In genomic region chr2:157592983-157593382, GRCh38 we compare ENCODE assay signal across 9 cellular contexts. TPM values are rescaled to one million over a fixed set of nuclear protein-coding genes. Genes with fewer than 3 reads are reported as not detected.
DNase-seq lines count a peak whose midpoint lies in the region; ATAC-seq and TF ChIP-seq lines count a peak whose summit lies in the region.
"Had no signal": no experiment of that assay in that cellular context is flagged by ENCODE, and none has a peak within 500 bp of the region (broad histone marks: within the 10 kb centered on the region; RNA-seq: fewer than 3 reads in every experiment).

No MANE protein-coding gene starts in this region.

- DNase-seq in DMS53 (lab: John Stamatoyannopoulos, UW) (peak; percentile 51), DMS53 treated with DMSO at 0.1 percent for 48 hours (lab: John Stamatoyannopoulos, UW; ENCODE audit: unreplicated experiment) (no peak), NCI-H1694 (lab: John Stamatoyannopoulos, UW) (peak; percentile 59), dedifferentiated amniotic fluid mesenchymal stem cell (ENCODE audit: extremely low spot score) (peak; percentile 42), osteocyte (ENCODE audit: extremely low spot score, unreplicated experiment) (no peak)
- no peak for DNase-seq in stimulated activated CD4-positive, alpha-beta T cell treated with anti-CD3 and anti-CD28 coated beads, Interleukin-15, amount 100 ng/mL, for 24 hours

- ATAC-seq in GM21825 (IDR thresholded peaks at IDR 0.05; ENCODE audit: unreplicated experiment) (no peak), HG02938 (IDR thresholded peaks at IDR 0.05; ENCODE audit: unreplicated experiment) (no peak)

- no peaks in the 10 kb centered on the region for H3K9me3 Mint-ChIP-seq in osteocyte (ENCODE audit: unreplicated experiment)
- H3K9me3 Mint-ChIP-seq: dendritic cell treated with granulocyte-macrophage colony-stimulating factor and Interleukin-4, amounts not matched to agents 40 ng/mL and 50 ng/mL, for 4 days had no signal

- H3K27me3 Mint-ChIP-seq in osteocyte (ENCODE audit: unreplicated experiment): peaks cover 76% of the 10 kb centered on the region

- no peaks in the 10 kb centered on the region for H3K4me1 Mint-ChIP-seq in osteocyte (ENCODE audit: unreplicated experiment)

- no peak overlapping the region for H3K27ac Mint-ChIP-seq in osteocyte (ENCODE audit: unreplicated experiment)
- H3K27ac Mint-ChIP-seq: dendritic cell treated with granulocyte-macrophage colony-stimulating factor and Interleukin-4, amounts not matched to agents 40 ng/mL and 50 ng/mL, for 4 days had no signal

- no peak overlapping the region for H3K4me3 Mint-ChIP-seq in osteocyte (ENCODE audit: unreplicated experiment)
- H3K4me3 Mint-ChIP-seq: dendritic cell treated with granulocyte-macrophage colony-stimulating factor and Interleukin-4, amounts not matched to agents 40 ng/mL and 50 ng/mL, for 4 days had no signal

- peak; percentile 55 for TF ChIP-seq CTCF in osteocyte (IDR thresholded peaks at IDR 0.05)

- H3K36me3 Mint-ChIP-seq in osteocyte (ENCODE audit: unreplicated experiment): no peaks in the 10 kb centered on the region

RNA-seq across cellular contexts. Expression of gene ACVR1C, which starts 35.7 kb away (rescaled TPM):
- 0.08 and 0.16 TPM in 2 replicates for total RNA-seq in osteocyte

Comparison
In these comparisons a context has a peak if more than half of its experiments do, and no peak if none do; other contexts are left out.
1. DNase-seq: peak in DMS53 (single experiment), NCI-H1694 (single experiment) and dedifferentiated amniotic fluid mesenchymal stem cell (single experiment); none in DMS53 treated with DMSO at 0.1 percent for 48 hours (single experiment), osteocyte (single experiment) and stimulated activated CD4-positive, alpha-beta T cell treated with anti-CD3 and anti-CD28 coated beads, Interleukin-15, amount 100 ng/mL, for 24 hours (single experiment).